In the genomic region with DNA sequence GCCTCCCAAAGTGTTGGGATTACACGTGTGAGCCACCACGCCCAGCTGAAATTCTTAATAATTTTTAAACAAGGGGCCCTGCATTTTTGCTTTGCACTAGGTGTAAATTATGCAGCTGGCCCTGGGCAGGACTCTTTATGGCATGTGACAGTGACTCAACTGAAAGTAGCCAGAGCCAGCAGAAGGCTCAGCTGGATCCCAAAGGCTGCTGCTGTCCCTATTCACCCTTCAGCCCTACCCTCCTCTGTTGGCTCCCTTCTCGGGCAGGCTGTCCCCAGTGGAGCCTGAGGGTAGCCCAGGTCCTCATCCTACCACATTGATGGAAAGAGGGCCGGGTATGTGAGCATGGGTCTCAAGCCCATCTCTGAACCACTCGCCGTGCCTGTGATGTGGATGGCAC, we compare ENCODE assay signal across 15 cellular contexts. TPM values are rescaled to one million over a fixed set of nuclear protein-coding genes. Genes with fewer than 3 reads are reported as not detected.
DNase-seq lines count a peak whose midpoint lies in the region; TF ChIP-seq lines count a peak whose summit lies in the region.
"Had no signal": no experiment of that assay in that cellular context is flagged by ENCODE, and none has a peak within 500 bp of the region (broad histone marks: within the 10 kb centered on the region; RNA-seq: fewer than 3 reads in every experiment).

No MANE protein-coding gene starts in this region.

- peak overlapping the region; percentile 39 for H3K9ac ChIP-seq in OCI-LY3 (ENCODE audit: low read length)

- H3K27ac Mint-ChIP-seq in T-helper 1 cell treated with Interleukin-12 subunit alpha and Interleukin-12 subunit beta and Interleukin-4 antibody, amounts not matched to agents 30 μg/mL and 1 μg/mL, for 36 hours, result peak overlapping the region; percentile 84
- H3K27ac Mint-ChIP-seq: nephron had no signal

- no peaks in the 10 kb centered on the region for H3K27me3 Mint-ChIP-seq in T-helper 1 cell treated with Interleukin-12 subunit alpha and Interleukin-12 subunit beta and Interleukin-4 antibody, amounts not matched to agents 30 μg/mL and 1 μg/mL, for 36 hours (ENCODE audit: low read depth)

- H2AFZ ChIP-seq in OCI-LY3 (ENCODE audit: low read depth, low read length), result no peak overlapping the region

- no peaks in the 10 kb centered on the region for H3K9me3 Mint-ChIP-seq in T-helper 1 cell treated with Interleukin-12 subunit alpha and Interleukin-12 subunit beta and Interleukin-4 antibody, amounts not matched to agents 30 μg/mL and 1 μg/mL, for 36 hours
- H3K9me3 Mint-ChIP-seq: immature natural killer cell, nephron had no signal

- H3K4me2 ChIP-seq in OCI-LY3 (ENCODE audit: low read length), result peak overlapping the region; percentile 25

- DNase-seq in T-helper 1 cell, result no peak
- peak in 1 of 10 donors; percentile 44 for DNase-seq in dorsolateral prefrontal cortex
- no peak for DNase-seq in spleen
- no peak for DNase-seq in glomerular visceral epithelial cell (ENCODE audit: extremely low spot score)
- DNase-seq in posterior vena cava (ENCODE audit: low spot score), result no peak
- no peak for DNase-seq in 8988T
- DNase-seq: DMS79 treated with DMSO at 0.1 percent for 48 hours, MM.1S, NCI-H345 had no signal

- H3K27ac ChIP-seq in OCI-LY3 (ENCODE audit: low read length), result peak overlapping the region; percentile 92
- peak overlapping the region in 55 of 59 donors; percentile 3 to 91 (median 66) for H3K27ac ChIP-seq in dorsolateral prefrontal cortex
- H3K27ac ChIP-seq in spleen, result peak overlapping the region in 7 of 8 donors; percentile 56 to 88 (median 73)
- H3K27ac ChIP-seq: 22Rv1 had no signal

- WGBS in spleen, 5 donors, result 41 to 95% (median 83%) methylated on average over 5 to 6 of the region's 6 CpGs

- H3K4me1 ChIP-seq in OCI-LY3 (ENCODE audit: low read length), result peaks cover 90% of the 10 kb centered on the region
- H3K4me1 ChIP-seq in spleen, result peaks cover 41 to 87% (median 80%) of the 10 kb centered on the region in 6 donors

- H3K9me3 ChIP-seq in OCI-LY3 (ENCODE audit: insufficient read depth, low read length), result no peaks in the 10 kb centered on the region
- H3K9me3 ChIP-seq in spleen, result no peaks in the 10 kb centered on the region
- H3K9me3 ChIP-seq: Peyer's patch had no signal

- no peak for TF ChIP-seq POLR2A in spleen (IDR thresholded peaks at IDR 0.05)

- TF ChIP-seq CTCF in OCI-LY3 (IDR thresholded peaks at IDR 0.05; ENCODE audit: low read depth, low read length), result no peak
- no peak for TF ChIP-seq CTCF in dorsolateral prefrontal cortex (IDR thresholded peaks at IDR 0.05 in 54 of 56, conservative IDR thresholded peaks at IDR 0.05 in 2 of 56; ENCODE audit: low read depth in 1 of 56, partially characterized antibody in 56 of 56)
- TF ChIP-seq CTCF in spleen (IDR thresholded peaks at IDR 0.05 in 8 of 11, conservative IDR thresholded peaks at IDR 0.05 in 3 of 11), result no peak

- H3K27me3 ChIP-seq in OCI-LY3 (ENCODE audit: low read depth, low read length) (no peaks in the 10 kb centered on the region), dorsolateral prefrontal cortex (no peaks in the 10 kb centered on the region), spleen (replicated peaks in 1 of 7) (no peaks in the 10 kb centered on the region)
- H3K27me3 ChIP-seq: Peyer's patch had no signal

- no peaks in the 10 kb centered on the region for H4K20me1 ChIP-seq in OCI-LY3 (ENCODE audit: insufficient read depth, low read length)

- peaks cover 61% of the 10 kb centered on the region for H3K36me3 Mint-ChIP-seq in T-helper 1 cell treated with Interleukin-12 subunit alpha and Interleukin-12 subunit beta and Interleukin-4 antibody, amounts not matched to agents 30 μg/mL and 1 μg/mL, for 36 hours (ENCODE audit: low read depth)
- H3K36me3 Mint-ChIP-seq: immature natural killer cell had no signal

- peaks cover 9% of the 10 kb centered on the region for H3K79me2 ChIP-seq in OCI-LY3 (ENCODE audit: low read length)

- H3K4me1 Mint-ChIP-seq in T-helper 1 cell treated with Interleukin-12 subunit alpha and Interleukin-12 subunit beta and Interleukin-4 antibody, amounts not matched to agents 30 μg/mL and 1 μg/mL, for 36 hours (ENCODE audit: low read depth), result peaks cover 86% of the 10 kb centered on the region

- H3K4me3 Mint-ChIP-seq in T-helper 1 cell treated with Interleukin-12 subunit alpha and Interleukin-12 subunit beta and Interleukin-4 antibody, amounts not matched to agents 30 μg/mL and 1 μg/mL, for 36 hours, result no peak overlapping the region
- H3K4me3 Mint-ChIP-seq: immature natural killer cell, nephron had no signal

- intact Hi-C loops in dorsolateral prefrontal cortex (cut with DNase I), result loop anchor here in 1 of 2 donors (10.0 kb wide), 1 partner anchor 516 kb away; a partner anchor contains a TSS
- intact Hi-C loops in spleen (cut with DNase I; ENCODE audit: low total_unique reads), result no loop called here
- intact Hi-C loops in posterior vena cava (cut with DNase I), result no loop called here

- no peak overlapping the region for H3K4me3 ChIP-seq in OCI-LY3 (ENCODE audit: low read length)
- H3K4me3 ChIP-seq in dorsolateral prefrontal cortex, result no peak overlapping the region
- H3K4me3 ChIP-seq in spleen, result no peak overlapping the region
- H3K4me3 ChIP-seq: Peyer's patch had no signal

- H3K36me3 ChIP-seq in OCI-LY3 (replicated peaks; ENCODE audit: low read depth, low read length) (peaks cover 56% of the 10 kb centered on the region), spleen (peaks cover 0 to 78% (median 11%) of the 10 kb centered on the region in 6 donors)

RNA-seq across cellular contexts. Expression of a gene that starts 45.6 kb away (rescaled TPM):
- 100 to 1,000 TPM in 11 of 120 experiments, 10 to 100 TPM in 109; 22.6 to 179 (median 59.4) TPM for total RNA-seq in dorsolateral prefrontal cortex
- total RNA-seq in spleen, result 100 to 1,000 TPM in 4 of 7 donors, 10 to 100 TPM in 3; 65.3 to 174 (median 125) TPM
- 100 to 1,000 TPM in 1 of 3 donors, 10 to 100 TPM in 2; 27.8 to 111 (median 35.3) TPM for polyA plus RNA-seq in spleen
- 10 to 100 TPM; 26.8 to 28.6 TPM for total RNA-seq in posterior vena cava
